1 cellular context compared by ENCODE assay signal in the genomic region with DNA sequence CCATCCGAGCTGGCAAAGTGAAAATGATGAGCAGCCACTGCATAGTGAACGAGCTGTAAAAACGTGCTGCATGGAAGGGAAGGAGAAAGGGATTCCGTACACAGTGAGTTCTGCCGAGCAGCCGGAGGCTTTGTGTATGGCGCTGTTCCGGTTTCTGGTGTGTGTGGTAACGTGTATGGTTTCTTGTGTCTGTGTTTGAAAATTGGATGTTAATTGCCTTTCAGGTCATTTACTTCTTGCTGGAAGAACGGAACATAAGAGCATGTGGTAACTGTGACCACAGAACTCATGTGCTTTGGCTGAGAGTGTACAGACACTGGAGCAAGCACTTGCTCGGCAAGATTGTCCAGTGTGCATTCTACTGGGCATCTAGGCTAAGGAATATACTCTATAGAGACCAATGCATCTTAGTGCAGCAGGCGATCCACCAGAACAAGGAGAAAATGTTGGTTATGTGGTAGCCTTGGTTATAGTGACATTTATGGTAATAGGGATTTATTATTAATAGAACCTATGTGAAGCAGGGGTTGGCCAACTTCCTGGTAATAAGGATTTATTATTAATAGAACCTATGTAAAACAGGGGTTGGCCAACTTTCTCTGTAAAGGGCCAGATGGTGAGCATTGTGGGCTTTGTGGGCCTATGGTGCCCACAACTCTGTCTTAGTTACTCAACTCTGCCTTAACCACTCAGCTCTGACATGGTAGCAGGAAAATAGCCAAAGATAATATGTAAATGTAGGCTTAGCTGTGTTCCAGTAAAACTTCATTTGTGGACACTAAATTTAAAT.
A peak's percentile ranks its signal among the peaks of the same experiment; 100 is the strongest.
TF ChIP-seq lines count a peak whose summit lies in the region.

No MANE protein-coding gene starts in this region.

TF ChIP-seq in GM12878, 131 proteins besides CTCF, POLR2A, EP300 and RAD21 (continued from another document):
- TF ChIP-seq RUNX3 (IDR thresholded peaks at IDR 0.05; ENCODE audit: low read length) (peak; percentile 93), EED (IDR thresholded peaks at IDR 0.05; ENCODE audit: low read depth) (peak; percentile 8; the same call in 1 of the 2 replicates), SUZ12 (IDR thresholded peaks at IDR 0.05; ENCODE audit: unreplicated experiment) (no peak), SPI1 (IDR thresholded peaks at IDR 0.05; ENCODE audit: borderline replicate concordance, insufficient read depth, low read depth, low read length) (peak; percentile 53; the same call in 1 of the 2 replicates), ZSCAN29 (IDR thresholded peaks at IDR 0.05) (no peak), ZNF274 (IDR thresholded peaks at IDR 0.05; ENCODE audit: insufficient read depth, insufficient read length) (no peak), RCOR1 (conservative IDR thresholded peaks at IDR 0.05; ENCODE audit: low read depth, low read length) (no peak), KAT2A (conservative IDR thresholded peaks at IDR 0.05; ENCODE audit: control insufficient read depth, low read depth, low read length) (no peak), POLR2AphosphoS5 (IDR thresholded peaks at IDR 0.05; ENCODE audit: low read length) (no peak), BHLHE40 (IDR thresholded peaks at IDR 0.05; ENCODE audit: borderline replicate concordance in 1 of 2, low read depth in 2 of 2, low read length in 1 of 2) (peak; percentile 59 to 87), EGR1 (IDR thresholded peaks at IDR 0.05; ENCODE audit: borderline replicate concordance in 1 of 2, low read depth in 2 of 2, low read length in 2 of 2) (no peak), FOXM1 (IDR thresholded peaks at IDR 0.05; ENCODE audit: low read depth, low read length) (peak; percentile 81; the same call in 1 of the 2 replicates), FOXK2 (IDR thresholded peaks at IDR 0.05) (no peak), NFIC (IDR thresholded peaks at IDR 0.05; ENCODE audit: low read depth, low read length) (peak; percentile 84), RB1 (IDR thresholded peaks at IDR 0.05; ENCODE audit: borderline replicate concordance) (no peak), ZNF207 (IDR thresholded peaks at IDR 0.05; ENCODE audit: borderline replicate concordance) (no peak), CBX5 (IDR thresholded peaks at IDR 0.05; ENCODE audit: low read depth) (no peak)
- TF ChIP-seq, protein P1, sequence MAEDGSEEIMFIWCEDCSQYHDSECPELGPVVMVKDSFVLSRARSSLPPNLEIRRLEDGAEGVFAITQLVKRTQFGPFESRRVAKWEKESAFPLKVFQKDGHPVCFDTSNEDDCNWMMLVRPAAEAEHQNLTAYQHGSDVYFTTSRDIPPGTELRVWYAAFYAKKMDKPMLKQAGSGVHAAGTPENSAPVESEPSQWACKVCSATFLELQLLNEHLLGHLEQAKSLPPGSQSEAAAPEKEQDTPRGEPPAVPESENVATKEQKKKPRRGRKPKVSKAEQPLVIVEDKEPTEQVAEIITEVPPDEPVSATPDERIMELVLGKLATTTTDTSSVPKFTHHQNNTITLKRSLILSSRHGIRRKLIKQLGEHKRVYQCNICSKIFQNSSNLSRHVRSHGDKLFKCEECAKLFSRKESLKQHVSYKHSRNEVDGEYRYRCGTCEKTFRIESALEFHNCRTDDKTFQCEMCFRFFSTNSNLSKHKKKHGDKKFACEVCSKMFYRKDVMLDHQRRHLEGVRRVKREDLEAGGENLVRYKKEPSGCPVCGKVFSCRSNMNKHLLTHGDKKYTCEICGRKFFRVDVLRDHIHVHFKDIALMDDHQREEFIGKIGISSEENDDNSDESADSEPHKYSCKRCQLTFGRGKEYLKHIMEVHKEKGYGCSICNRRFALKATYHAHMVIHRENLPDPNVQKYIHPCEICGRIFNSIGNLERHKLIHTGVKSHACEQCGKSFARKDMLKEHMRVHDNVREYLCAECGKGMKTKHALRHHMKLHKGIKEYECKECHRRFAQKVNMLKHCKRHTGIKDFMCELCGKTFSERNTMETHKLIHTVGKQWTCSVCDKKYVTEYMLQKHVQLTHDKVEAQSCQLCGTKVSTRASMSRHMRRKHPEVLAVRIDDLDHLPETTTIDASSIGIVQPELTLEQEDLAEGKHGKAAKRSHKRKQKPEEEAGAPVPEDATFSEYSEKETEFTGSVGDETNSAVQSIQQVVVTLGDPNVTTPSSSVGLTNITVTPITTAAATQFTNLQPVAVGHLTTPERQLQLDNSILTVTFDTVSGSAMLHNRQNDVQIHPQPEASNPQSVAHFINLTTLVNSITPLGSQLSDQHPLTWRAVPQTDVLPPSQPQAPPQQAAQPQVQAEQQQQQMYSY (CRISPR knock-in tag; IDR thresholded peaks at IDR 0.05) = no peak
- TF ChIP-seq, protein P2, sequence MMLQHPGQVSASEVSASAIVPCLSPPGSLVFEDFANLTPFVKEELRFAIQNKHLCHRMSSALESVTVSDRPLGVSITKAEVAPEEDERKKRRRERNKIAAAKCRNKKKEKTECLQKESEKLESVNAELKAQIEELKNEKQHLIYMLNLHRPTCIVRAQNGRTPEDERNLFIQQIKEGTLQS (IDR thresholded peaks at IDR 0.05; ENCODE audit: borderline replicate concordance, extremely low read depth, low read depth, low read length) = no peak
- TF ChIP-seq, protein P3, sequence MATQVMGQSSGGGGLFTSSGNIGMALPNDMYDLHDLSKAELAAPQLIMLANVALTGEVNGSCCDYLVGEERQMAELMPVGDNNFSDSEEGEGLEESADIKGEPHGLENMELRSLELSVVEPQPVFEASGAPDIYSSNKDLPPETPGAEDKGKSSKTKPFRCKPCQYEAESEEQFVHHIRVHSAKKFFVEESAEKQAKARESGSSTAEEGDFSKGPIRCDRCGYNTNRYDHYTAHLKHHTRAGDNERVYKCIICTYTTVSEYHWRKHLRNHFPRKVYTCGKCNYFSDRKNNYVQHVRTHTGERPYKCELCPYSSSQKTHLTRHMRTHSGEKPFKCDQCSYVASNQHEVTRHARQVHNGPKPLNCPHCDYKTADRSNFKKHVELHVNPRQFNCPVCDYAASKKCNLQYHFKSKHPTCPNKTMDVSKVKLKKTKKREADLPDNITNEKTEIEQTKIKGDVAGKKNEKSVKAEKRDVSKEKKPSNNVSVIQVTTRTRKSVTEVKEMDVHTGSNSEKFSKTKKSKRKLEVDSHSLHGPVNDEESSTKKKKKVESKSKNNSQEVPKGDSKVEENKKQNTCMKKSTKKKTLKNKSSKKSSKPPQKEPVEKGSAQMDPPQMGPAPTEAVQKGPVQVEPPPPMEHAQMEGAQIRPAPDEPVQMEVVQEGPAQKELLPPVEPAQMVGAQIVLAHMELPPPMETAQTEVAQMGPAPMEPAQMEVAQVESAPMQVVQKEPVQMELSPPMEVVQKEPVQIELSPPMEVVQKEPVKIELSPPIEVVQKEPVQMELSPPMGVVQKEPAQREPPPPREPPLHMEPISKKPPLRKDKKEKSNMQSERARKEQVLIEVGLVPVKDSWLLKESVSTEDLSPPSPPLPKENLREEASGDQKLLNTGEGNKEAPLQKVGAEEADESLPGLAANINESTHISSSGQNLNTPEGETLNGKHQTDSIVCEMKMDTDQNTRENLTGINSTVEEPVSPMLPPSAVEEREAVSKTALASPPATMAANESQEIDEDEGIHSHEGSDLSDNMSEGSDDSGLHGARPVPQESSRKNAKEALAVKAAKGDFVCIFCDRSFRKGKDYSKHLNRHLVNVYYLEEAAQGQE (IDR thresholded peaks at IDR 0.05; ENCODE audit: low read depth, low read length) = no peak
